ENCODE assay signal across 23 cellular contexts in genomic region chr17:61468263-61468907, GRCh38. TPM values are rescaled to one million over a fixed set of nuclear protein-coding genes. Genes with fewer than 3 reads are reported as not detected.
DNase-seq lines count a peak whose midpoint lies in the region; ATAC-seq and TF ChIP-seq lines count a peak whose summit lies in the region.
"Had no signal": no experiment of that assay in that cellular context is flagged by ENCODE, and none has a peak within 500 bp of the region (broad histone marks: within the 10 kb centered on the region; RNA-seq: fewer than 3 reads in every experiment).

No MANE protein-coding gene starts in this region.

- ATAC-seq in GM23338 = peak; percentile 4; the same call in 1 of the 3 replicates
- no peak for ATAC-seq in GM21526 (IDR thresholded peaks at IDR 0.05; ENCODE audit: low FRiP score, unreplicated experiment)
- ATAC-seq: activated CD8-positive, alpha-beta T cell treated with anti-CD3 and anti-CD28 coated beads for 36 hours; activated T-cell treated with anti-CD3 and anti-CD28 coated beads, Interleukin-2, amount 50 U/mL, for 4 hours had no signal

- H3K4ac ChIP-seq in trophoblast cell (ENCODE audit: low read depth, low read length) = no peak overlapping the region

- H3K36me3 ChIP-seq in GM23338 (ENCODE audit: insufficient read depth) (no peaks in the 10 kb centered on the region), OCI-LY3 (replicated peaks; ENCODE audit: low read depth, low read length) (no peaks in the 10 kb centered on the region), fibroblast of lung (ENCODE audit: control insufficient read depth, insufficient read depth, low read length) (peaks cover 29% of the 10 kb centered on the region), spleen (no peaks in the 10 kb centered on the region), trophoblast cell (ENCODE audit: control insufficient read depth in 1 of 2, insufficient read depth in 2 of 2, low read length in 2 of 2) (no peaks in the 10 kb centered on the region)

- no peak for TF ChIP-seq CTCF in GM23338 (conservative IDR thresholded peaks at IDR 0.05; ENCODE audit: low read depth in 2 of 2)
- no peak for TF ChIP-seq CTCF in OCI-LY3 (IDR thresholded peaks at IDR 0.05; ENCODE audit: low read depth, low read length)
- TF ChIP-seq CTCF in fibroblast of lung (conservative IDR thresholded peaks at IDR 0.05 in 1 of 2, IDR thresholded peaks at IDR 0.05 in 1 of 2; ENCODE audit: low read depth in 1 of 2, low read length in 2 of 2) = no peak
- no peak for TF ChIP-seq CTCF in spleen (IDR thresholded peaks at IDR 0.05 in 8 of 11, conservative IDR thresholded peaks at IDR 0.05 in 3 of 11)
- TF ChIP-seq CTCF in GM20000 (IDR thresholded peaks at IDR 0.05; ENCODE audit: extremely low read depth, missing control alignments) = no peak

- H2BK120ac ChIP-seq in trophoblast cell (ENCODE audit: insufficient read depth, low read length, poor library complexity) = no peak overlapping the region

- no peak overlapping the region for H2AK5ac ChIP-seq in trophoblast cell (ENCODE audit: low read length)

- no peaks in the 10 kb centered on the region for H3K9me2 ChIP-seq in GM23338 (ENCODE audit: insufficient read depth)

- H2BK5ac ChIP-seq in trophoblast cell (ENCODE audit: low read depth, low read length, poor library complexity) = no peak overlapping the region

- H3K27me3 Mint-ChIP-seq in GM23338 (ENCODE audit: insufficient read depth, low read depth, poor library complexity) = peaks cover 59% of the 10 kb centered on the region

- no peak overlapping the region for H4K12ac ChIP-seq in trophoblast cell (ENCODE audit: low read depth, low read length)

- H3K9ac ChIP-seq in OCI-LY3 (ENCODE audit: low read length) = peak overlapping the region; percentile 73
- H3K9ac ChIP-seq in fibroblast of lung (ENCODE audit: insufficient read depth, low read length) = peak overlapping the region; percentile 51
- no peak overlapping the region for H3K9ac ChIP-seq in trophoblast cell (ENCODE audit: low read length)

- H3K27ac ChIP-seq in GM23338 (ENCODE audit: low read depth) (no peak overlapping the region), OCI-LY3 (ENCODE audit: low read length) (peak overlapping the region; percentile 75), fibroblast of lung (ENCODE audit: insufficient read depth, low read length) (peak overlapping the region; percentile 83), spleen (no peak overlapping the region), trophoblast cell (ENCODE audit: low read depth, low read length) (no peak overlapping the region)

- H3K27me3 ChIP-seq in GM23338 (ENCODE audit: insufficient read depth) = peaks cover 64% of the 10 kb centered on the region
- no peaks in the 10 kb centered on the region for H3K27me3 ChIP-seq in OCI-LY3 (ENCODE audit: low read depth, low read length)
- no peaks in the 10 kb centered on the region for H3K27me3 ChIP-seq in fibroblast of lung (ENCODE audit: control insufficient read depth, insufficient read depth, low read length)
- H3K27me3 ChIP-seq in spleen (replicated peaks in 1 of 7) = peaks cover 0 to 46% (median 6%) of the 10 kb centered on the region in 7 donors
- H3K27me3 ChIP-seq in trophoblast cell (ENCODE audit: insufficient read depth, low read length) = peaks cover 2% of the 10 kb centered on the region

- H3K14ac ChIP-seq in trophoblast cell (ENCODE audit: low read length) = no peak overlapping the region

- H3K79me2 ChIP-seq in GM23338 (replicated peaks; ENCODE audit: insufficient read depth) = no peaks in the 10 kb centered on the region
- H3K79me2 ChIP-seq in OCI-LY3 (ENCODE audit: low read length) = no peaks in the 10 kb centered on the region
- H3K79me2 ChIP-seq in fibroblast of lung (ENCODE audit: control insufficient read depth, insufficient read depth, low read length) = peaks cover 87% of the 10 kb centered on the region
- H3K79me2 ChIP-seq in trophoblast cell (ENCODE audit: control insufficient read depth, insufficient read depth, low read length, poor library complexity) = no peaks in the 10 kb centered on the region

- no peaks in the 10 kb centered on the region for H3F3A ChIP-seq in GM23338 (replicated peaks; ENCODE audit: low read depth)

- H3K4me3 Mint-ChIP-seq in GM23338 = no peak overlapping the region; the same call in 2 of the 3 replicates
- H3K4me3 Mint-ChIP-seq: activated CD8-positive, alpha-beta T cell treated with anti-CD3 and anti-CD28 coated beads for 36 hours; activated naive CD4-positive, alpha-beta T cell treated with anti-CD3 and anti-CD28 coated beads for 36 hours; activated T-cell treated with anti-CD3 and anti-CD28 coated beads, Interleukin-2, amount 50 U/mL, for 4 hours; endodermal cell; naive B cell had no signal

- H3K79me1 ChIP-seq in trophoblast cell (ENCODE audit: low read length) = no peaks in the 10 kb centered on the region

- H3K4me2 ChIP-seq in GM23338 (peak overlapping the region; percentile 52; the same call in 1 of the 2 replicates), OCI-LY3 (ENCODE audit: low read length) (peak overlapping the region; percentile 88), fibroblast of lung (ENCODE audit: extremely low read depth, insufficient read depth, low read length) (peak overlapping the region; percentile 46), trophoblast cell (ENCODE audit: low read length) (no peak overlapping the region)

- H3K23ac ChIP-seq in trophoblast cell (ENCODE audit: low read length) = no peak overlapping the region

- intact Hi-C loops in spleen (cut with DNase I; ENCODE audit: low total_unique reads) = no loop called here

- H3K4me1 Mint-ChIP-seq in GM23338 = peaks cover 20% of the 10 kb centered on the region

- no peak for DNase-seq in GM23338 (ENCODE audit: low spot score)
- peak; percentile 44 to 65 for DNase-seq in fibroblast of lung (ENCODE audit: low read depth in 2 of 2)
- DNase-seq in spleen = peak; percentile 42
- no peak for DNase-seq in trophoblast cell
- DNase-seq in GM20000 (ENCODE audit: low spot score) = no peak
- DNase-seq in effector CD4-positive, alpha-beta T cell = no peak
- DNase-seq: activated CD8-positive, alpha-beta T cell treated with anti-CD3 and anti-CD28 coated beads for 36 hours; activated T-cell treated with anti-CD3 and anti-CD28 coated beads, Interleukin-2, amount 50 U/mL, for 4 hours; DMS 273 treated with DMSO at 0.1 percent for 48 hours; GF-D8; naive B cell; NCI-H1930; NK-92 treated with Interleukin-12 subunit alpha and Interleukin-12 subunit beta, amount 100 ng/mL, for 24 hours; SIG-M5; stimulated activated CD4-positive, alpha-beta T cell treated with anti-CD3 and anti-CD28 coated beads, Interleukin-4, amount 100 ng/mL, for 1 hour; T-helper 2 cell had no signal

- H2AFZ ChIP-seq in GM23338 (peak overlapping the region; percentile 85), OCI-LY3 (ENCODE audit: low read depth, low read length) (peak overlapping the region; percentile 97), fibroblast of lung (ENCODE audit: low read length) (no peak overlapping the region), trophoblast cell (ENCODE audit: insufficient read depth, low read length, poor library complexity) (no peak overlapping the region)

- no peak overlapping the region for H2BK12ac ChIP-seq in trophoblast cell (ENCODE audit: low read length)

- H4K8ac ChIP-seq in trophoblast cell (ENCODE audit: low read depth, low read length) = no peak overlapping the region

- H3K36me3 Mint-ChIP-seq in GM23338 (ENCODE audit: low read depth) = no peaks in the 10 kb centered on the region
- H3K36me3 Mint-ChIP-seq: naive B cell had no signal

- WGBS in spleen, 5 donors = 69 to 81% (median 72%) methylated on average over 8 of the region's 8 CpGs
- WGBS in trophoblast cell (ENCODE audit: extremely low coverage, insufficient coverage, insufficient read length) = no CpG with 5 or more reads among the region's 8 CpGs

- H3K9me3 Mint-ChIP-seq in GM23338 = no peaks in the 10 kb centered on the region
- H3K9me3 Mint-ChIP-seq: activated CD8-positive, alpha-beta T cell treated with anti-CD3 and anti-CD28 coated beads for 36 hours; activated naive CD4-positive, alpha-beta T cell treated with anti-CD3 and anti-CD28 coated beads for 36 hours; activated T-cell treated with anti-CD3 and anti-CD28 coated beads, Interleukin-2, amount 50 U/mL, for 4 hours; endodermal cell; naive B cell had no signal

- H3K9me3 ChIP-seq in OCI-LY3 (ENCODE audit: insufficient read depth, low read length) (no peaks in the 10 kb centered on the region), fibroblast of lung (ENCODE audit: control insufficient read depth, insufficient read depth, low read depth, low read length) (no peaks in the 10 kb centered on the region), spleen (no peaks in the 10 kb centered on the region), trophoblast cell (ENCODE audit: insufficient read depth, low read depth, low read length) (peaks cover 4% of the 10 kb centered on the region)

- H3K4me3 ChIP-seq in GM23338 (0 out of 2 replicates have a peak overlapping the region, but pooled peaks have one; percentile 25), OCI-LY3 (ENCODE audit: low read length) (peak overlapping the region; percentile 69), fibroblast of lung (replicated peaks in 1 of 4; ENCODE audit: control extremely low read depth in 1 of 4, insufficient read depth in 1 of 4, low read depth in 3 of 4, low read length in 4 of 4) (peak overlapping the region in 1 of 4 experiments; percentile 7), spleen (no peak overlapping the region), trophoblast cell (ENCODE audit: low read depth, low read length) (no peak overlapping the region)
- H3K4me3 ChIP-seq: GM12878 had no signal

- H3K4me1 ChIP-seq in GM23338 (ENCODE audit: insufficient read depth) (peaks cover 12% of the 10 kb centered on the region), OCI-LY3 (ENCODE audit: low read length) (peaks cover 19% of the 10 kb centered on the region), fibroblast of lung (ENCODE audit: control insufficient read depth, extremely low read depth, insufficient read depth, low read length) (peaks cover 55% of the 10 kb centered on the region), spleen (peaks cover 0 to 7% (median 0%) of the 10 kb centered on the region in 6 donors), trophoblast cell (ENCODE audit: control insufficient read depth in 1 of 2, insufficient read depth in 2 of 2, low read length in 2 of 2) (peaks cover 4% of the 10 kb centered on the region in 2 experiments)

- no peak overlapping the region for H3K27ac Mint-ChIP-seq in GM23338
- H3K27ac Mint-ChIP-seq: activated CD8-positive, alpha-beta T cell treated with anti-CD3 and anti-CD28 coated beads for 36 hours; activated naive CD4-positive, alpha-beta T cell treated with anti-CD3 and anti-CD28 coated beads for 36 hours; endodermal cell; naive B cell had no signal

- H3K18ac ChIP-seq in trophoblast cell (ENCODE audit: low read length) = no peak overlapping the region

- TF ChIP-seq POLR2A in spleen (IDR thresholded peaks at IDR 0.05) = no peak

- no peaks in the 10 kb centered on the region for H4K20me1 ChIP-seq in GM23338 (replicated peaks; ENCODE audit: insufficient read depth)
- H4K20me1 ChIP-seq in OCI-LY3 (ENCODE audit: insufficient read depth, low read length) = no peaks in the 10 kb centered on the region
- H4K20me1 ChIP-seq in fibroblast of lung (ENCODE audit: control insufficient read depth, extremely low read depth, insufficient read depth, low read length) = no peaks in the 10 kb centered on the region

- no peak overlapping the region for H4K91ac ChIP-seq in trophoblast cell (ENCODE audit: low read depth, low read length)

RNA-seq across cellular contexts. Expression of gene TBX4, which starts 16.2 kb away (rescaled TPM):
- not detected in 2 replicates for total RNA-seq in GM23338 (2014; rRNA removed; shearing (Covaris generic))
- polyA plus RNA-seq in GM23338 (2016; fragmentation: Nextera tagmentation; extraction: Ambion mirVana) (not detected in 2 replicates), fibroblast of lung (84.3 and 93.9 TPM in 2 replicates), spleen (not detected)
- total RNA-seq in fibroblast of lung (35.2 and 44.1 TPM in 2 replicates), spleen (not detected)
- polyA plus RNA-seq in fibroblast of lung (2012) = 55.1 and 85.4 TPM in 2 replicates
- polyA minus RNA-seq in fibroblast of lung (ENCODE audit: low replicate concordance) = 133 and 151 TPM in 2 replicates
- polyA plus RNA-seq in trophoblast cell (2013) = 0.93 and 0.97 TPM in 2 replicates
- total RNA-seq: activated CD8-positive, alpha-beta T cell treated with anti-CD3 and anti-CD28 coated beads for 36 hours; activated naive CD4-positive, alpha-beta T cell treated with anti-CD3 and anti-CD28 coated beads for 36 hours; activated T-cell treated with anti-CD3 and anti-CD28 coated beads, Interleukin-2, amount 50 U/mL, for 4 hours; endodermal cell; GM12878; H4; lung microvascular endothelial cell had no signal

Comparison
In these comparisons a context has a peak if more than half of its experiments do, and no peak if none do; other contexts are left out.
1. DNase-seq: peak in fibroblast of lung (2 of 2) and spleen (single experiment); none in GM23338 (single experiment), trophoblast cell (0 of 2), GM20000 (single experiment) and effector CD4-positive, alpha-beta T cell (single experiment).
2. H2AFZ ChIP-seq: peak in GM23338 (single experiment) and OCI-LY3 (single experiment); none in fibroblast of lung (single experiment) and trophoblast cell (single experiment).
3. H3K27ac ChIP-seq: peak in OCI-LY3 (single experiment) and fibroblast of lung (single experiment); none in GM23338 (single experiment), spleen (0 of 8) and trophoblast cell (single experiment).
4. H3K4me3 ChIP-seq: peak in GM23338 (single experiment) and OCI-LY3 (single experiment); none in spleen (0 of 8) and trophoblast cell (single experiment).
5. RNA of gene TBX4, which starts 16.2 kb away (total RNA-seq): 35.2 to 44.1 TPM in fibroblast of lung; not detected in GM23338 and not detected in spleen; every median in the first group is over 10 times any median in the second.